ENCODE assay signal across 10 cellular contexts in the genomic region with DNA sequence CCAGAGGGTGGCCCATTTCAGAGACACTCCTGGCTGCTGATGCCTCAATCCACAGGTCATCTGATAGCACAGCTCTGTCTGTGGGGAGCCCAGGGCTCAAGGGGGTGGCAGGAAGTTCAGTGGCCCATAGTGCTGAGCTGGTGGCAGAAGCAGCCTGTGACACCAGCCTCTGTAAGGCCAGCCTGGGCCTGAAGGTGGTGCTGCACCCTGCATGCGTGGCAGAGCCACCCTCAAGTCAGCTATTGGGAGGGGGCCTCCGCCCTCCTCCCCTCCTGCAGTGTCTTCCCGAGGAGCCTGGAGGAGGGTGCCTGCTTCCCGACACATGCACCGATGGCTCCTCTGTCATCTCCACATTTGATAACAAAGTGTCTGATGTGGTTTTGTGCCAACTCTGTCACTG. TPM values are rescaled to one million over a fixed set of nuclear protein-coding genes. Genes with fewer than 3 reads are reported as not detected.
DNase-seq lines count a peak whose midpoint lies in the region; ATAC-seq and TF ChIP-seq lines count a peak whose summit lies in the region.
"Had no signal": no experiment of that assay in that cellular context is flagged by ENCODE, and none has a peak within 500 bp of the region (broad histone marks: within the 10 kb centered on the region; RNA-seq: fewer than 3 reads in every experiment).

No MANE protein-coding gene starts in this region.

- no peaks in the 10 kb centered on the region for H3K36me3 Mint-ChIP-seq in T-helper 2 cell treated with Interferon-gamma antibody and Interleukin-4, amounts not matched to agents 5 μg/mL and 100 μg/mL, for 36 hours (ENCODE audit: low read depth)

- 0 out of 2 replicates have a peak, but pooled peaks cover 3% of the 10 kb centered on the region for H3K4me1 ChIP-seq in DOHH2 (ENCODE audit: control insufficient read depth, low read length)
- peaks cover 21% of the 10 kb centered on the region for H3K4me1 ChIP-seq in upper lobe of right lung
- peaks cover 0 to 13% (median 6%) of the 10 kb centered on the region in 3 donors for H3K4me1 ChIP-seq in esophagus squamous epithelium

- H3K4me1 Mint-ChIP-seq in T-helper 2 cell treated with Interferon-gamma antibody and Interleukin-4, amounts not matched to agents 5 μg/mL and 100 μg/mL, for 36 hours (ENCODE audit: low read depth), result peaks cover 19% of the 10 kb centered on the region

- no peaks in the 10 kb centered on the region for H3K79me2 ChIP-seq in DOHH2 (ENCODE audit: control insufficient read depth, low read length)

- H3K27me3 Mint-ChIP-seq in T-helper 2 cell treated with Interferon-gamma antibody and Interleukin-4, amounts not matched to agents 5 μg/mL and 100 μg/mL, for 36 hours (ENCODE audit: low read depth), result no peaks in the 10 kb centered on the region

- H3F3A ChIP-seq in DOHH2 (ENCODE audit: control insufficient read depth, insufficient read depth), result no peaks in the 10 kb centered on the region

- no peak for TF ChIP-seq POLR2A in esophagus squamous epithelium (IDR thresholded peaks at IDR 0.05)

- H3K4me3 ChIP-seq in DOHH2 (ENCODE audit: low read length) (no peak overlapping the region), upper lobe of right lung (no peak overlapping the region), esophagus squamous epithelium (no peak overlapping the region)
- H3K4me3 ChIP-seq: SJSA1, thoracic aorta had no signal

- no peaks in the 10 kb centered on the region for H4K20me1 ChIP-seq in DOHH2 (ENCODE audit: control insufficient read depth, insufficient read depth, low read depth, low read length)

- no peak overlapping the region for H3K27ac Mint-ChIP-seq in T-helper 2 cell treated with Interferon-gamma antibody and Interleukin-4, amounts not matched to agents 5 μg/mL and 100 μg/mL, for 36 hours

- peak; percentile 27 for DNase-seq in T-helper 2 cell treated with Interferon-gamma antibody and Interleukin-4, amounts not matched to agents 5 μg/mL and 100 μg/mL, for 36 hours (ENCODE audit: low spot score)
- DNase-seq in Right ventricle myocardium superior (peak; percentile 53), upper lobe of right lung (peak; percentile 71), cerebellum (ENCODE audit: low spot score) (no peak), esophagus squamous epithelium (lab: John Stamatoyannopoulos, UW) (no peak)

- no peak overlapping the region for H3K4me2 ChIP-seq in DOHH2 (ENCODE audit: low read length)

- WGBS in esophagus squamous epithelium, 2 donors, result 57 to 60% methylated on average over 2 to 5 of the region's 5 CpGs

- TF ChIP-seq CTCF in DOHH2 (IDR thresholded peaks at IDR 0.05; ENCODE audit: low read depth, low read length, poor library complexity, severe bottlenecking) (peak; percentile 65), upper lobe of right lung (IDR thresholded peaks at IDR 0.05) (peak; percentile 38), esophagus squamous epithelium (IDR thresholded peaks at IDR 0.05) (peak in 2 of 6 experiments; percentile 34 to 46)

- intact Hi-C loops in Right ventricle myocardium superior (cut with DNase I), result loop anchor here (5.0 kb wide), 1 partner anchor 37 kb away; no protein-coding TSS in a partner anchor
- intact Hi-C loops in upper lobe of right lung (cut with DNase I), result no loop called here
- intact Hi-C loops in esophagus squamous epithelium (cut with DNase I), result no loop called here

- no peaks in the 10 kb centered on the region for H3K9me3 ChIP-seq in DOHH2 (ENCODE audit: control insufficient read depth, insufficient read depth, low read length)
- H3K9me3 ChIP-seq in upper lobe of right lung, result no peaks in the 10 kb centered on the region
- no peaks in the 10 kb centered on the region for H3K9me3 ChIP-seq in esophagus squamous epithelium
- H3K9me3 ChIP-seq: SJSA1, thoracic aorta had no signal

- no peaks in the 10 kb centered on the region for H3K9me3 Mint-ChIP-seq in T-helper 2 cell treated with Interferon-gamma antibody and Interleukin-4, amounts not matched to agents 5 μg/mL and 100 μg/mL, for 36 hours

- ATAC-seq in GM19025 (IDR thresholded peaks at IDR 0.05; ENCODE audit: low read depth, unreplicated experiment) (peak; percentile 62), HG03045 (IDR thresholded peaks at IDR 0.05; ENCODE audit: unreplicated experiment) (peak; percentile 52), Right ventricle myocardium superior (ENCODE audit: poor library complexity) (peak; percentile 71), upper lobe of right lung (peak; percentile 79)

- H3K27ac ChIP-seq in DOHH2 (ENCODE audit: low read depth, low read length), result no peak overlapping the region
- H3K27ac ChIP-seq in upper lobe of right lung, result peak overlapping the region; percentile 72
- H3K27ac ChIP-seq in esophagus squamous epithelium, result no peak overlapping the region
- H3K27ac ChIP-seq: SJSA1, thoracic aorta had no signal

- H3K9me2 ChIP-seq in DOHH2 (replicated peaks; ENCODE audit: control insufficient read depth, low read length), result no peaks in the 10 kb centered on the region

- H3K4me3 Mint-ChIP-seq in T-helper 2 cell treated with Interferon-gamma antibody and Interleukin-4, amounts not matched to agents 5 μg/mL and 100 μg/mL, for 36 hours, result no peak overlapping the region

- no peaks in the 10 kb centered on the region for H3K27me3 ChIP-seq in DOHH2 (ENCODE audit: control insufficient read depth, low read length)
- no peaks in the 10 kb centered on the region for H3K27me3 ChIP-seq in upper lobe of right lung
- H3K27me3 ChIP-seq in esophagus squamous epithelium, result no peaks in the 10 kb centered on the region
- H3K27me3 ChIP-seq: SJSA1 had no signal

- H3K36me3 ChIP-seq in DOHH2 (ENCODE audit: control insufficient read depth, low read length) (no peaks in the 10 kb centered on the region), upper lobe of right lung (no peaks in the 10 kb centered on the region), esophagus squamous epithelium (no peaks in the 10 kb centered on the region)
- H3K36me3 ChIP-seq: SJSA1, thoracic aorta had no signal

RNA-seq across cellular contexts. Expression of a gene that starts 3.0 kb away (rescaled TPM):
- total RNA-seq in Right ventricle myocardium superior (1.6 TPM), upper lobe of right lung (37.6 TPM), cerebellum (0.73 TPM), esophagus squamous epithelium (1 to 10 TPM in 1 of 4 donors, under 1 TPM in 2, not detected in 1; 0.41 to 1.5 (median 0.79) TPM)

RNA-seq across cellular contexts. Expression of a gene that starts 21.4 kb away (rescaled TPM):
- 12.2 TPM for total RNA-seq in Right ventricle myocardium superior
- 26.5 TPM for total RNA-seq in upper lobe of right lung
- 1.6 TPM for total RNA-seq in cerebellum
- 1 to 10 TPM in 3 of 4 donors, under 1 TPM in 1; 0.66 to 5.1 (median 2.9) TPM for total RNA-seq in esophagus squamous epithelium

RNA-seq across cellular contexts. Expression of a gene that starts 41.3 kb away (rescaled TPM):
- total RNA-seq in Right ventricle myocardium superior (not detected), upper lobe of right lung (7.9 TPM), cerebellum (0.36 TPM), esophagus squamous epithelium (1 to 10 TPM in 1 of 4 donors, under 1 TPM in 1, not detected in 2; 0.13 to 1.3 TPM)
- total RNA-seq: SJSA1 had no signal

RNA-seq across cellular contexts. Expression of a gene that starts 59.7 kb away (rescaled TPM):
- 538 TPM for total RNA-seq in Right ventricle myocardium superior
- 2.7 TPM for total RNA-seq in upper lobe of right lung
- 1.7 TPM for total RNA-seq in cerebellum
- 1 to 10 TPM in 1 of 4 donors, under 1 TPM in 2, not detected in 1; 0.18 to 3.8 (median 0.91) TPM for total RNA-seq in esophagus squamous epithelium

Comparison
In these comparisons a context has a peak if more than half of its experiments do, and no peak if none do; other contexts are left out.
1. DNase-seq: peak in T-helper 2 cell treated with Interferon-gamma antibody and Interleukin-4, amounts not matched to agents 5 μg/mL and 100 μg/mL, for 36 hours (single experiment), Right ventricle myocardium superior (single experiment) and upper lobe of right lung (single experiment); none in cerebellum (single experiment) and esophagus squamous epithelium (single experiment).
2. RNA of a gene that starts 3.0 kb away (total RNA-seq): 37.6 TPM in upper lobe of right lung (single experiment); 1.6 TPM in Right ventricle myocardium superior (single experiment), 0.41 to 1.5 TPM in esophagus squamous epithelium and 0.73 TPM in cerebellum (single experiment); every median in the first group is over 10 times any median in the second.
3. Peak in every context shown above with its lines, with median percentiles within 50 percentile points of each other: ATAC-seq.